In genomic region chr2:182448371-182448770, GRCh38 we compare ENCODE assay signal across 20 cellular contexts. TPM values are rescaled to one million over a fixed set of nuclear protein-coding genes. Genes with fewer than 3 reads are reported as not detected.
"Had no signal": no experiment of that assay in that cellular context is flagged by ENCODE, and none has a peak within 500 bp of the region (broad histone marks: within the 10 kb centered on the region; RNA-seq: fewer than 3 reads in every experiment).

No MANE protein-coding gene starts in this region.

- ATAC-seq: activated CD4-positive, alpha-beta T cell treated with anti-CD3 and anti-CD28 coated beads for 36 hours; activated T-cell treated with anti-CD3 and anti-CD28 coated beads, Interleukin-2, amount 50 U/mL, for 4 hours; lower lobe of right lung had no signal

- H3K36me3 Mint-ChIP-seq: activated naive CD4-positive, alpha-beta T cell treated with anti-CD3 and anti-CD28 coated beads, Interleukin-2, amount 10 ng/mL, durations not matched to agents 7 days and 5 days had no signal

- H3K27me3 Mint-ChIP-seq: activated CD4-positive, alpha-beta memory T cell treated with anti-CD3 and anti-CD28 coated beads, Interleukin-2, amount 10 ng/mL, durations not matched to agents 7 days and 5 days; activated CD4-positive, alpha-beta T cell treated with anti-CD3 and anti-CD28 coated beads for 36 hours; activated naive CD4-positive, alpha-beta T cell treated with anti-CD3 and anti-CD28 coated beads, Interleukin-2, amount 10 ng/mL, durations not matched to agents 7 days and 5 days; progenitor cell of endocrine pancreas had no signal

- H3K36me3 ChIP-seq: lower lobe of right lung, thyroid gland, WERI-Rb-1 had no signal

- H3K9me3 ChIP-seq: lower lobe of right lung, thyroid gland had no signal

- H3K4me3 ChIP-seq: coronary artery, lower lobe of right lung, thyroid gland had no signal

- H3K9me3 Mint-ChIP-seq: activated T-cell treated with anti-CD3 and anti-CD28 coated beads, Interleukin-2, amount 50 U/mL, for 4 hours; nephron progenitor cell had no signal

- H3K4me1 Mint-ChIP-seq: activated CD4-positive, alpha-beta memory T cell treated with anti-CD3 and anti-CD28 coated beads, Interleukin-2, amount 10 ng/mL, durations not matched to agents 7 days and 5 days; activated CD4-positive, alpha-beta T cell treated with anti-CD3 and anti-CD28 coated beads for 36 hours; activated naive CD4-positive, alpha-beta T cell treated with anti-CD3 and anti-CD28 coated beads, Interleukin-2, amount 10 ng/mL, durations not matched to agents 7 days and 5 days; nephron progenitor cell had no signal

- H3K4me1 ChIP-seq: lower lobe of right lung had no signal

- DNase-seq: activated CD4-positive, alpha-beta memory T cell treated with anti-CD3 and anti-CD28 coated beads, Interleukin-2, amount 10 ng/mL, durations not matched to agents 7 days and 5 days; activated CD4-positive, alpha-beta T cell treated with anti-CD3 and anti-CD28 coated beads for 36 hours; activated effector memory CD4-positive, alpha-beta T cell treated with Interleukin-2 at 50 U/mL for 16 hours; activated naive CD4-positive, alpha-beta T cell treated with anti-CD3 and anti-CD28 coated beads, Interleukin-2, amount 10 ng/mL, durations not matched to agents 7 days and 5 days; activated T-cell treated with anti-CD3 and anti-CD28 coated beads, Interleukin-2, amount 50 U/mL, for 4 hours; caudate nucleus; erythroblast; head of caudate nucleus; lower lobe of right lung; midbrain; nephron progenitor cell; occipital lobe; stimulated activated CD4-positive, alpha-beta T cell treated with anti-CD3 and anti-CD28 coated beads, Interleukin-2, amount 100 ng/mL, for 24 hours; stimulated activated naive CD4-positive, alpha-beta T cell treated with Interleukin-2 at 50 U/mL for 16 hours; SW 1271; T-helper 2 cell; thyroid gland; WERI-Rb-1 had no signal

- H3K4me3 Mint-ChIP-seq: activated CD4-positive, alpha-beta memory T cell treated with anti-CD3 and anti-CD28 coated beads, Interleukin-2, amount 10 ng/mL, durations not matched to agents 7 days and 5 days; activated CD4-positive, alpha-beta T cell treated with anti-CD3 and anti-CD28 coated beads for 36 hours; activated naive CD4-positive, alpha-beta T cell treated with anti-CD3 and anti-CD28 coated beads, Interleukin-2, amount 10 ng/mL, durations not matched to agents 7 days and 5 days; activated T-cell treated with anti-CD3 and anti-CD28 coated beads, Interleukin-2, amount 50 U/mL, for 4 hours; nephron progenitor cell had no signal

- H3K27ac Mint-ChIP-seq: activated CD4-positive, alpha-beta memory T cell treated with anti-CD3 and anti-CD28 coated beads, Interleukin-2, amount 10 ng/mL, durations not matched to agents 7 days and 5 days; activated CD4-positive, alpha-beta T cell treated with anti-CD3 and anti-CD28 coated beads for 36 hours; activated naive CD4-positive, alpha-beta T cell treated with anti-CD3 and anti-CD28 coated beads, Interleukin-2, amount 10 ng/mL, durations not matched to agents 7 days and 5 days; nephron progenitor cell; progenitor cell of endocrine pancreas had no signal

- H3K27me3 ChIP-seq: thyroid gland had no signal

- H3K27ac ChIP-seq: lower lobe of right lung, thyroid gland, WERI-Rb-1 had no signal

RNA-seq across cellular contexts. Expression of gene PDE1A, which starts 21.5 kb away (rescaled TPM):
- total RNA-seq: activated CD4-positive, alpha-beta memory T cell treated with anti-CD3 and anti-CD28 coated beads, Interleukin-2, amount 10 ng/mL, durations not matched to agents 7 days and 5 days; activated CD4-positive, alpha-beta T cell treated with anti-CD3 and anti-CD28 coated beads for 36 hours; activated T-cell treated with anti-CD3 and anti-CD28 coated beads, Interleukin-2, amount 50 U/mL, for 4 hours had no signal
